In the genomic region with DNA sequence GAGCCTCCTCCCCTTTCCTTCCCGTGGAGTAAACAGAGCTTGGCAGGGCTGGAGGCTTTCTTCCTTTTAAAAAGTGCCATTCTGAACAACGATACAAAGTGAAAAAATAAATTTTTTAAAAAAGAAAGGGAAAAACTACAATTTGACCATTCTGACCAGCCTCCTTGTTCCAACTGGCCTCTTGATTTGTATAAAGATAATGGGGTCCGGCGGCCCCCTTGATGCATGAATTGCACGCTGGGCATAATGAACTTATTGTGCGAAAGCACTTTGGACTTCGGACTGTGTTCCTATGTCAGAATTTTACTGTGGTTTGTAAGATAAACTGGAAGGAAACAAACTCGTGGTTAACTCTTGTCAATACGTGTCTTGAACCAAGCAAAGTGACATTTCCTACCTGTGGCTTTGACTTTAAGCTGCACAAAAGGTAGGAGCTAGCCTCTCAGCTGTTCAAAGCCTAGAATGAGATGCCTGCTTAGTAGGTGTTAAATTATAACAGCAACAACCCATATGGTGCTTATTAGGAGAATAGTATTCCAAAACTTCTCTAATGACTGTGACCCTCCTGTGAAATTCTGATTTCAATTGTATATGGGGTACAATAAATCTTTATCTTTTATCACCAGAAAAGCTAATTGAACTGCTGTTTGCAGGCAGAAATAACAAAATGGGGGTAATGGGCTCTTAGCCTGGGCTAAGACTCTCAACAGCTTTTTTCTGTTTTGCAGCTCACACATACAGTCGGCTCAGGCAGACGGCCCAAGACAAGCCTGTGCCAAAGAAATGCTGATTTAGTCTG, we compare ENCODE assay signal across 8 cellular contexts. TPM values are rescaled to one million over a fixed set of nuclear protein-coding genes. Genes with fewer than 3 reads are reported as not detected.
DNase-seq lines count a peak whose midpoint lies in the region; ATAC-seq and TF ChIP-seq lines count a peak whose summit lies in the region.

No MANE protein-coding gene starts in this region.

- peaks cover 58% of the 10 kb centered on the region for H3K4me1 ChIP-seq in HUES6 (ENCODE audit: control insufficient read depth, insufficient read depth, low read length)
- peaks cover 56% of the 10 kb centered on the region for H3K4me1 ChIP-seq in osteoblast (ENCODE audit: insufficient read depth, low read length)

- H3K4me2 ChIP-seq in osteoblast (ENCODE audit: insufficient read depth, low read length), result peak overlapping the region; percentile 85

- DNase-seq in NOMO-1 treated with DMSO at 0.1 percent for 48 hours (lab: John Stamatoyannopoulos, UW; ENCODE audit: unreplicated experiment), result peak; percentile 59
- no peak for DNase-seq in NOMO-1 treated with dmso at 0.1 percent for 144 hours (lab: John Stamatoyannopoulos, UW; ENCODE audit: unreplicated experiment)
- DNase-seq in fibroblast of pulmonary artery (ENCODE audit: low read depth), result peak; percentile 72
- DNase-seq in osteoblast (ENCODE audit: insufficient read length, low spot score, missing footprints), result no peak
- DNase-seq in ureter (ENCODE audit: low spot score), result no peak

- TF ChIP-seq CTCF in VCaP (conservative IDR thresholded peaks at IDR 0.05) (no peak), fibroblast of pulmonary artery (IDR thresholded peaks at IDR 0.05; ENCODE audit: low read length, missing control alignments) (no peak), osteoblast (IDR thresholded peaks at IDR 0.05; ENCODE audit: extremely low read depth, low read depth, low read length) (no peak)

- H3K27me3 ChIP-seq in HUES6 (ENCODE audit: control insufficient read depth, insufficient read depth, low read length), result no peaks in the 10 kb centered on the region
- H3K27me3 ChIP-seq in osteoblast (ENCODE audit: insufficient read depth, low read length), result no peaks in the 10 kb centered on the region

- peaks cover 43% of the 10 kb centered on the region for H3K79me2 ChIP-seq in osteoblast (ENCODE audit: insufficient read depth, low read length)

- H2AFZ ChIP-seq in osteoblast (ENCODE audit: low read length), result no peak overlapping the region

- H3K4me3 ChIP-seq in HUES6 (ENCODE audit: low read depth, low read length), result peak overlapping the region; percentile 71
- H3K4me3 ChIP-seq in fibroblast of pulmonary artery (replicated peaks; ENCODE audit: low read depth, low read length), result peak overlapping the region; percentile 44
- peak overlapping the region; percentile 72 for H3K4me3 ChIP-seq in osteoblast (ENCODE audit: insufficient read depth, low read length)

- H3K27ac ChIP-seq in HUES6 (ENCODE audit: low read depth, low read length), result peak overlapping the region; percentile 63; the same call in 1 of the 2 replicates
- peak overlapping the region; percentile 99 for H3K27ac ChIP-seq in VCaP
- H3K27ac ChIP-seq in osteoblast (ENCODE audit: low read depth, low read length), result peak overlapping the region; percentile 99

- peak overlapping the region; percentile 48 for H3K9ac ChIP-seq in HUES6 (ENCODE audit: low read length)

- H3K9me3 ChIP-seq in HUES6 (ENCODE audit: control insufficient read depth, insufficient read depth, low read depth, low read length), result peaks cover 3% of the 10 kb centered on the region; the same call in 1 of the 2 replicates
- no peaks in the 10 kb centered on the region for H3K9me3 ChIP-seq in osteoblast (ENCODE audit: low read depth, low read length)

- H3K36me3 ChIP-seq in HUES6 (ENCODE audit: control insufficient read depth, insufficient read depth, low read length), result peaks cover 10% of the 10 kb centered on the region
- peaks cover 27% of the 10 kb centered on the region for H3K36me3 ChIP-seq in osteoblast (ENCODE audit: insufficient read depth, low read length)

- ATAC-seq in GM19463 (IDR thresholded peaks at IDR 0.05; ENCODE audit: unreplicated experiment), result no peak

- H4K20me1 ChIP-seq in osteoblast (ENCODE audit: insufficient read depth, low read length), result peaks cover 5% of the 10 kb centered on the region

RNA-seq across cellular contexts. Expression of gene IRF2BP2, which starts 9.4 kb away (rescaled TPM):
- total RNA-seq in osteoblast, result 159 and 172 TPM in 2 replicates
- total RNA-seq in ureter, result 118 TPM

Comparison
In these comparisons a context has a peak if more than half of its experiments do, and no peak if none do; other contexts are left out.
1. DNase-seq: peak in NOMO-1 treated with DMSO at 0.1 percent for 48 hours (single experiment) and fibroblast of pulmonary artery (single experiment); none in NOMO-1 treated with dmso at 0.1 percent for 144 hours (single experiment), osteoblast (single experiment) and ureter (single experiment).
2. Peak in every context shown above with its lines, with median percentiles within 50 percentile points of each other: H3K27ac ChIP-seq and H3K4me3 ChIP-seq.